In genomic region chr1:108716437-108717230, GRCh38 we compare ENCODE assay signal across 2 cellular contexts.
TF ChIP-seq lines count a peak whose summit lies in the region.

No MANE protein-coding gene starts in this region.

TF ChIP-seq in IMR-90, 13 proteins besides CTCF, POLR2A, EP300 and RAD21:
- no peak for TF ChIP-seq RFX5 (IDR thresholded peaks at IDR 0.05; ENCODE audit: low read depth, low read length)

TF ChIP-seq in HEK293T, 16 proteins besides CTCF, POLR2A, EP300 and RAD21:
- TF ChIP-seq TARDBP (IDR thresholded peaks at IDR 0.05) (no peak), BHLHE40 (IDR thresholded peaks at IDR 0.05; ENCODE audit: borderline replicate concordance) (no peak), ARNT (IDR thresholded peaks at IDR 0.05) (no peak), FOXK2 (IDR thresholded peaks at IDR 0.05) (no peak), L3MBTL2 (conservative IDR thresholded peaks at IDR 0.05) (no peak), CTBP1 (IDR thresholded peaks at IDR 0.05; ENCODE audit: borderline replicate concordance) (no peak), SP1 (IDR thresholded peaks at IDR 0.05) (no peak), PKNOX1 (IDR thresholded peaks at IDR 0.05) (no peak), FOXM1 (IDR thresholded peaks at IDR 0.05; ENCODE audit: borderline replicate concordance) (no peak), LEF1 (IDR thresholded peaks at IDR 0.05; ENCODE audit: borderline replicate concordance) (no peak), SUZ12 (IDR thresholded peaks at IDR 0.05) (no peak), ZNF384 (IDR thresholded peaks at IDR 0.05) (no peak), HDGF (IDR thresholded peaks at IDR 0.05; ENCODE audit: borderline replicate concordance) (no peak), NFRKB (IDR thresholded peaks at IDR 0.05) (no peak), FOXA1 (IDR thresholded peaks at IDR 0.05) (no peak), ELF4 (IDR thresholded peaks at IDR 0.05) (no peak)
